Comparison of ENCODE assay signal across 17 cellular contexts in the genomic region with DNA sequence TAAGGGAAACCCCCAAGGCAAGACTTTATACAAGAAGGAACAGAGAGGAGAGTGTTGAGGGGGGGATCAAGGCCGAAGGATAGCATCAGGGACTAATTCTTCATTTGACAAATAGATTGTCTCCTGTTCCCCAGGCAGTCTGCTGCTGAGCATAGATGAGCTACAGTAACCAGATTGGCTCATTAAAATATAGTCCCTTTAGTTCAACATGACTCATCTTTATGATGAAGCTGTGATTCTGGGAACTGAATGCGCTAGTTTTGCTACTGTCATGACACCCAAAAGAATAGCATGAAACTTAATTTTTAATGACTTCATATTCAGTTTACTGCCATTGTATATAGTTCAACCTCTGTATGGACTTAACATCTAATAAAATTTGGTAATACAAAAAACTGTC. TPM values are rescaled to one million over a fixed set of nuclear protein-coding genes. Genes with fewer than 3 reads are reported as not detected.
A peak's percentile ranks its signal among the peaks of the same experiment; 100 is the strongest.
DNase-seq lines count a peak whose midpoint lies in the region; ATAC-seq, FAIRE-seq and TF ChIP-seq lines count a peak whose summit lies in the region.
"Had no signal": no experiment of that assay in that cellular context is flagged by ENCODE, and none has a peak within 500 bp of the region (broad histone marks: within the 10 kb centered on the region; RNA-seq: fewer than 3 reads in every experiment).

No MANE protein-coding gene starts in this region.

- H3K36me3 Mint-ChIP-seq in activated CD8-positive, alpha-beta T cell treated with anti-CD3 and anti-CD28 coated beads for 36 hours (ENCODE audit: low read depth), result no peaks in the 10 kb centered on the region
- H3K36me3 Mint-ChIP-seq in activated CD8-positive, alpha-beta T cell treated with anti-CD3 and anti-CD28 coated beads, Interleukin-2, amount 10 ng/mL, durations not matched to agents 7 days and 5 days (ENCODE audit: low read depth), result no peaks in the 10 kb centered on the region
- H3K36me3 Mint-ChIP-seq in stimulated activated memory B cell treated with anti-CD40 and anti-IgM and Interleukin-4, amounts not matched to agents 10 μg/mL and 1 μg/mL and 100 μg/mL, for 72 hours, result no peaks in the 10 kb centered on the region
- H3K36me3 Mint-ChIP-seq: CD14-positive monocyte had no signal

- no peak for DNase-seq in activated CD8-positive, alpha-beta T cell treated with anti-CD3 and anti-CD28 coated beads for 36 hours
- DNase-seq in activated CD8-positive, alpha-beta T cell treated with anti-CD3 and anti-CD28 coated beads, Interleukin-2, amount 10 ng/mL, durations not matched to agents 7 days and 5 days, result no peak
- peak; percentile 56 for DNase-seq in NCI-H446 treated with DMSO at 0.1 percent for 48 hours (lab: John Stamatoyannopoulos, UW)
- peak in 1 of 4 experiments; percentile 8 for DNase-seq in K562 (ENCODE audit: extremely low read depth in 1 of 4, low spot score in 3 of 4)
- no peak for DNase-seq in lower lobe of right lung
- DNase-seq in left ventricle myocardium superior, result no peak
- DNase-seq: Caco-2, HCEC 1CT, NCI-H1436 treated with DMSO at 0.1 percent for 48 hours, NCI-H226, SHP77 had no signal

- H3K79me2 ChIP-seq in K562 (ENCODE audit: control insufficient read depth, insufficient read depth, low read length), result no peaks in the 10 kb centered on the region

- H3K27me3 Mint-ChIP-seq in activated CD8-positive, alpha-beta T cell treated with anti-CD3 and anti-CD28 coated beads for 36 hours, result peaks cover 6% of the 10 kb centered on the region
- H3K27me3 Mint-ChIP-seq in activated CD8-positive, alpha-beta T cell treated with anti-CD3 and anti-CD28 coated beads, Interleukin-2, amount 10 ng/mL, durations not matched to agents 7 days and 5 days (ENCODE audit: low read depth), result peaks cover 6% of the 10 kb centered on the region
- H3K27me3 Mint-ChIP-seq in stimulated activated memory B cell treated with anti-CD40 and anti-IgM and Interleukin-4, amounts not matched to agents 10 μg/mL and 1 μg/mL and 100 μg/mL, for 72 hours, result no peaks in the 10 kb centered on the region

- no peak for TF ChIP-seq RAD21 in K562 (CRISPR knock-in tag; conservative IDR thresholded peaks at IDR 0.05 in 1 of 2, IDR thresholded peaks at IDR 0.05 in 1 of 2)

- peak; percentile 68 for ATAC-seq in activated CD8-positive, alpha-beta T cell treated with anti-CD3 and anti-CD28 coated beads for 36 hours
- ATAC-seq in activated CD8-positive, alpha-beta T cell treated with anti-CD3 and anti-CD28 coated beads, Interleukin-2, amount 10 ng/mL, durations not matched to agents 7 days and 5 days, result no peak
- ATAC-seq in K562 (no peak), lower lobe of right lung (no peak), HG03378 (IDR thresholded peaks at IDR 0.05; ENCODE audit: unreplicated experiment) (no peak), left ventricle myocardium superior (no peak)
- peak; percentile 16 for ATAC-seq in stimulated activated memory B cell treated with anti-CD40 and anti-IgM and Interleukin-4, amounts not matched to agents 10 μg/mL and 1 μg/mL and 100 μg/mL, for 72 hours

- no peak for FAIRE-seq in K562 (lab: Jason Lieb, UNC)
- FAIRE-seq: A204.1, GM12891 had no signal

- no peak overlapping the region for H3K9ac ChIP-seq in K562 (ENCODE audit: insufficient read depth in 1 of 2, low read depth in 2 of 2, low read length in 2 of 2)

- 29% methylated on average over 2 of the region's 2 CpGs for WGBS in K562 (ENCODE audit: insufficient coverage, low coverage, missing lambda C conversion rate)

- in situ Hi-C loops in K562 (cut with MboI), result loop anchor here (5.0 kb wide), 1 partner anchor 602 kb away; no protein-coding TSS in a partner anchor

- no peaks in the 10 kb centered on the region for H3K36me3 ChIP-seq in K562 (ENCODE audit: control insufficient read depth, insufficient read depth, low read length)
- H3K36me3 ChIP-seq in lower lobe of right lung, result no peaks in the 10 kb centered on the region

- intact Hi-C loops in activated CD8-positive, alpha-beta T cell treated with anti-CD3 and anti-CD28 coated beads for 36 hours (cut with micrococcal nuclease), result no loop called here
- intact Hi-C loops in K562 (cut with micrococcal nuclease) (no loop called here), lower lobe of right lung (cut with DNase I) (no loop called here), left ventricle myocardium superior (cut with micrococcal nuclease) (no loop called here)

- no peak for TF ChIP-seq POLR2A in K562 (conservative IDR thresholded peaks at IDR 0.05)

- no TSS peak for BruUV-seq in K562 (replicated peaks; lab: Mats Ljungman, UMichigan)

- H3K27ac ChIP-seq in K562 (ENCODE audit: extremely low read depth, low read depth, low read length), result no peak overlapping the region
- H3K27ac ChIP-seq in lower lobe of right lung, result no peak overlapping the region

- no peaks in the 10 kb centered on the region for H3K9me1 ChIP-seq in K562 (ENCODE audit: control insufficient read depth, insufficient read depth, low read length)

- CTCF ChIA-PET in activated CD8-positive, alpha-beta T cell treated with anti-CD3 and anti-CD28 coated beads for 36 hours (lab: Charles Lee), result interaction anchor here (2.4 to 4.5 kb wide), 2 partner anchors 347 to 604 kb away, joined by 6 to 103 read pairs; no protein-coding TSS in a partner anchor
- CTCF ChIA-PET in activated CD8-positive, alpha-beta T cell treated with anti-CD3 and anti-CD28 coated beads, Interleukin-2, amount 10 ng/mL, durations not matched to agents 7 days and 5 days (lab: Charles Lee), result interaction anchor here (1.9 kb wide), 1 partner anchor 347 kb away, joined by 6 read pairs; no protein-coding TSS in a partner anchor
- CTCF ChIA-PET in K562 (lab: Yijun Ruan, JAX; ENCODE audit: low intra/inter-chr PET ratio), result no interaction called here

- no peak for TF ChIP-seq EP300 in K562 (IDR thresholded peaks at IDR 0.05; ENCODE audit: low read length)

- H3K4me3 Mint-ChIP-seq in activated CD8-positive, alpha-beta T cell treated with anti-CD3 and anti-CD28 coated beads for 36 hours, result no peak overlapping the region
- H3K4me3 Mint-ChIP-seq in activated CD8-positive, alpha-beta T cell treated with anti-CD3 and anti-CD28 coated beads, Interleukin-2, amount 10 ng/mL, durations not matched to agents 7 days and 5 days, result no peak overlapping the region
- H3K4me3 Mint-ChIP-seq in stimulated activated memory B cell treated with anti-CD40 and anti-IgM and Interleukin-4, amounts not matched to agents 10 μg/mL and 1 μg/mL and 100 μg/mL, for 72 hours, result no peak overlapping the region
- H3K4me3 Mint-ChIP-seq: CD14-positive monocyte had no signal

- no peak for TF ChIP-seq CTCF in activated CD8-positive, alpha-beta T cell treated with anti-CD3 and anti-CD28 coated beads for 36 hours (IDR thresholded peaks at IDR 0.05)
- TF ChIP-seq CTCF in K562 (IDR thresholded peaks at IDR 0.05 in 2 of 3, conservative IDR thresholded peaks at IDR 0.05 in 1 of 3; ENCODE audit: insufficient read depth in 2 of 3, low read depth in 1 of 3, low read length in 3 of 3) (no peak), lower lobe of right lung (IDR thresholded peaks at IDR 0.05) (no peak)

- H3K4me2 ChIP-seq in K562 (ENCODE audit: insufficient read depth, low read length), result no peak overlapping the region

- no peaks in the 10 kb centered on the region for H3K9me3 Mint-ChIP-seq in activated CD8-positive, alpha-beta T cell treated with anti-CD3 and anti-CD28 coated beads for 36 hours
- no peaks in the 10 kb centered on the region for H3K9me3 Mint-ChIP-seq in activated CD8-positive, alpha-beta T cell treated with anti-CD3 and anti-CD28 coated beads, Interleukin-2, amount 10 ng/mL, durations not matched to agents 7 days and 5 days (ENCODE audit: insufficient read depth)
- no peaks in the 10 kb centered on the region for H3K9me3 Mint-ChIP-seq in stimulated activated memory B cell treated with anti-CD40 and anti-IgM and Interleukin-4, amounts not matched to agents 10 μg/mL and 1 μg/mL and 100 μg/mL, for 72 hours
- H3K9me3 Mint-ChIP-seq: CD14-positive monocyte had no signal

- H3K4me1 ChIP-seq in K562 (replicated peaks in 1 of 2; ENCODE audit: control insufficient read depth in 2 of 2, insufficient read depth in 2 of 2, low read length in 2 of 2) (no peaks in the 10 kb centered on the region), lower lobe of right lung (peaks cover 10% of the 10 kb centered on the region)

- H4K20me1 ChIP-seq in K562 (replicated peaks; ENCODE audit: control insufficient read depth, insufficient read depth, low read length), result no peaks in the 10 kb centered on the region

- H2AFZ ChIP-seq in K562 (ENCODE audit: low read depth, low read length), result no peak overlapping the region

- H3K4me3 ChIP-seq in K562 (no peak overlapping the region), lower lobe of right lung (no peak overlapping the region)

- H3K9me3 ChIP-seq in K562 (replicated peaks; ENCODE audit: control insufficient read depth, insufficient read depth, low read depth, low read length) (no peaks in the 10 kb centered on the region), lower lobe of right lung (no peaks in the 10 kb centered on the region)
- H3K9me3 ChIP-seq: Caco-2 had no signal

- peaks cover 7% of the 10 kb centered on the region for H3K4me1 Mint-ChIP-seq in activated CD8-positive, alpha-beta T cell treated with anti-CD3 and anti-CD28 coated beads for 36 hours (ENCODE audit: low read depth)
- peaks cover 7% of the 10 kb centered on the region for H3K4me1 Mint-ChIP-seq in activated CD8-positive, alpha-beta T cell treated with anti-CD3 and anti-CD28 coated beads, Interleukin-2, amount 10 ng/mL, durations not matched to agents 7 days and 5 days (ENCODE audit: low read depth)
- H3K4me1 Mint-ChIP-seq in stimulated activated memory B cell treated with anti-CD40 and anti-IgM and Interleukin-4, amounts not matched to agents 10 μg/mL and 1 μg/mL and 100 μg/mL, for 72 hours, result peaks cover 8% of the 10 kb centered on the region

- H3K27me3 ChIP-seq in K562 (ENCODE audit: control insufficient read depth in 2 of 2, insufficient read depth in 2 of 2, low read length in 2 of 2) (no peaks in the 10 kb centered on the region), lower lobe of right lung (ENCODE audit: low read depth) (no peaks in the 10 kb centered on the region)

- POLR2A ChIA-PET in activated CD8-positive, alpha-beta T cell treated with anti-CD3 and anti-CD28 coated beads for 36 hours (lab: Charles Lee), result no interaction called here
- POLR2A ChIA-PET in activated CD8-positive, alpha-beta T cell treated with anti-CD3 and anti-CD28 coated beads, Interleukin-2, amount 10 ng/mL, durations not matched to agents 7 days and 5 days (lab: Charles Lee), result no interaction called here
- POLR2A ChIA-PET in K562 (lab: Yijun Ruan, JAX), result no interaction called here

- no peak overlapping the region for H3K27ac Mint-ChIP-seq in activated CD8-positive, alpha-beta T cell treated with anti-CD3 and anti-CD28 coated beads for 36 hours
- H3K27ac Mint-ChIP-seq in activated CD8-positive, alpha-beta T cell treated with anti-CD3 and anti-CD28 coated beads, Interleukin-2, amount 10 ng/mL, durations not matched to agents 7 days and 5 days, result no peak overlapping the region
- no peak overlapping the region for H3K27ac Mint-ChIP-seq in stimulated activated memory B cell treated with anti-CD40 and anti-IgM and Interleukin-4, amounts not matched to agents 10 μg/mL and 1 μg/mL and 100 μg/mL, for 72 hours
- H3K27ac Mint-ChIP-seq: CD14-positive monocyte had no signal

RNA-seq across cellular contexts. Expression of a gene that starts 35.5 kb away (rescaled TPM):
- not detected for total RNA-seq in activated CD8-positive, alpha-beta T cell treated with anti-CD3 and anti-CD28 coated beads for 36 hours
- not detected for total RNA-seq in activated CD8-positive, alpha-beta T cell treated with anti-CD3 and anti-CD28 coated beads, Interleukin-2, amount 10 ng/mL, durations not matched to agents 7 days and 5 days
- total RNA-seq in K562 (2011; cell fraction: chromatin; rRNA removed; ENCODE audit: low replicate concordance), result not detected in 2 replicates
- not detected in 2 replicates for total RNA-seq in K562 (2011; cell fraction: nucleolus; rRNA removed)
- total RNA-seq in K562 (2011; cell fraction: nucleoplasm; rRNA removed), result not detected in 2 replicates
- total RNA-seq in K562 (2014; rRNA removed) (not detected in 2 replicates), K562 (2014; rRNA removed; fragmentation: Illumina TruSeq; extraction: Trizol) (not detected in 2 replicates), K562 (2015; rRNA removed; fragmentation: Illumina TruSeq; extraction: Trizol) (not detected in 2 replicates), K562 (2021) (not detected in 2 replicates), lower lobe of right lung (not detected), left ventricle myocardium superior (0.10 TPM)
- polyA plus RNA-seq in K562 (2011; rRNA removed) (not detected in 2 replicates), K562 (2014; fragmentation: Illumina TruSeq; extraction: Trizol) (not detected in 2 replicates), K562 (2014; fragmentation: Nextera tagmentation; extraction: Ambion mirVana) (1 to 10 TPM in 1 of 2 experiments, not detected in 1; 1.4 TPM), K562 (2014; rRNA removed) (not detected in 2 replicates)
- not detected in 2 replicates for polyA plus RNA-seq in K562 (2011; cell fraction: cytosol; rRNA removed)
- polyA plus RNA-seq in K562 (2011; cell fraction: nucleus; rRNA removed), result not detected in 2 replicates
- polyA plus RNA-seq in K562 (2012), result 0.04 TPM in 1 of 2 replicates, not detected in the other
- polyA minus RNA-seq in K562 (2011; rRNA and poly(A)+ RNA removed), result not detected in 2 replicates
- not detected in 2 replicates for polyA minus RNA-seq in K562 (2011; cell fraction: cytosol; rRNA and poly(A)+ RNA removed)
- polyA minus RNA-seq in K562 (2011; cell fraction: nucleus; rRNA and poly(A)+ RNA removed), result 0.13 TPM in 1 of 2 replicates, not detected in the other
- total RNA-seq: Caco-2, G401 had no signal
- polyA plus RNA-seq: CD14-positive monocyte had no signal

Comparison
In these comparisons a context has a peak if more than half of its experiments do, and no peak if none do; other contexts are left out.
1. ATAC-seq: peak in activated CD8-positive, alpha-beta T cell treated with anti-CD3 and anti-CD28 coated beads for 36 hours (single experiment) and stimulated activated memory B cell treated with anti-CD40 and anti-IgM and Interleukin-4, amounts not matched to agents 10 μg/mL and 1 μg/mL and 100 μg/mL, for 72 hours (single experiment); none in activated CD8-positive, alpha-beta T cell treated with anti-CD3 and anti-CD28 coated beads, Interleukin-2, amount 10 ng/mL, durations not matched to agents 7 days and 5 days (single experiment), K562 (single experiment), lower lobe of right lung (0 of 2), HG03378 (single experiment) and left ventricle myocardium superior (single experiment).